Comparison of ENCODE assay signal across 9 cellular contexts in genomic region chr3:189276481-189277190, GRCh38.
DNase-seq lines count a peak whose midpoint lies in the region; ATAC-seq and TF ChIP-seq lines count a peak whose summit lies in the region.
"Had no signal": no experiment of that assay in that cellular context is flagged by ENCODE, and none has a peak within 500 bp of the region (broad histone marks: within the 10 kb centered on the region; RNA-seq: fewer than 3 reads in every experiment).

No MANE protein-coding gene starts in this region.

- H3K27ac ChIP-seq in brain microvascular endothelial cell, result no peak overlapping the region
- peak overlapping the region; percentile 50 for H3K27ac ChIP-seq in mesodermal cell (ENCODE audit: low read depth, low read length, severe bottlenecking)
- no peak overlapping the region for H3K27ac ChIP-seq in esophagus muscularis mucosa (replicated peaks in 1 of 4)

- H3K9me2 ChIP-seq in Loucy (replicated peaks; ENCODE audit: low read depth, low read length), result no peaks in the 10 kb centered on the region

- no CpG with 5 or more reads among the region's 5 CpGs for WGBS in mesodermal cell (ENCODE audit: insufficient coverage in 2 of 2), 2 experiments
- WGBS in esophagus muscularis mucosa, result 20% methylated on average over 5 of the region's 5 CpGs

- DNase-seq in COLO829 (ENCODE audit: low spot score) (peak; percentile 75), brain microvascular endothelial cell (peak; percentile 43), esophagus muscularis mucosa (ENCODE audit: extremely low spot score) (no peak)
- no peak for DNase-seq in stimulated activated CD4-positive, alpha-beta T cell treated with anti-CD3 and anti-CD28 coated beads, Interleukin-4, amount 100 ng/mL, for 4 hours
- no peak for DNase-seq in activated CD4-positive, alpha-beta T cell treated with anti-CD3 and anti-CD28 coated beads, Interleukin-2, amount 10 ng/mL, durations not matched to agents 24 days and 14 days
- DNase-seq: NCI-H1092 had no signal

- H3K4me2 ChIP-seq in Loucy (ENCODE audit: low read depth, low read length, poor library complexity, severe bottlenecking), result no peak overlapping the region

- ATAC-seq in HG03565 (IDR thresholded peaks at IDR 0.05; ENCODE audit: unreplicated experiment), result no peak

- H3K9me3 Mint-ChIP-seq in activated CD4-positive, alpha-beta T cell treated with anti-CD3 and anti-CD28 coated beads, Interleukin-2, amount 10 ng/mL, durations not matched to agents 24 days and 14 days, result peaks cover 20% of the 10 kb centered on the region

- no peak for TF ChIP-seq EP300 in esophagus muscularis mucosa (IDR thresholded peaks at IDR 0.05)

- H3F3A ChIP-seq in Loucy (ENCODE audit: low read depth), result no peaks in the 10 kb centered on the region

- TF ChIP-seq CTCF in Loucy (conservative IDR thresholded peaks at IDR 0.05; ENCODE audit: low read length), result no peak
- no peak for TF ChIP-seq CTCF in brain microvascular endothelial cell (IDR thresholded peaks at IDR 0.05; ENCODE audit: low read depth, low read length, missing control alignments)
- no peak for TF ChIP-seq CTCF in esophagus muscularis mucosa (IDR thresholded peaks at IDR 0.05)

- H3K4me3 Mint-ChIP-seq in activated CD4-positive, alpha-beta T cell treated with anti-CD3 and anti-CD28 coated beads, Interleukin-2, amount 10 ng/mL, durations not matched to agents 24 days and 14 days, result no peak overlapping the region

- peak overlapping the region; percentile 3 for H3K9ac ChIP-seq in Loucy (ENCODE audit: low read depth, low read length, poor library complexity, severe bottlenecking)

- H3K36me3 Mint-ChIP-seq in activated CD4-positive, alpha-beta T cell treated with anti-CD3 and anti-CD28 coated beads, Interleukin-2, amount 10 ng/mL, durations not matched to agents 24 days and 14 days (ENCODE audit: low read depth), result peaks cover 2% of the 10 kb centered on the region

- H3K4me1 ChIP-seq in Loucy (ENCODE audit: insufficient read depth, low read length, poor library complexity, severe bottlenecking) (peaks cover 47% of the 10 kb centered on the region), mesodermal cell (ENCODE audit: control insufficient read depth, insufficient read depth, low read length, poor library complexity, severe bottlenecking) (peaks cover 8% of the 10 kb centered on the region), esophagus muscularis mucosa (peaks cover 0 to 13% (median 12%) of the 10 kb centered on the region in 4 donors)

- H2AFZ ChIP-seq in Loucy (ENCODE audit: low read length), result peak overlapping the region; percentile 53

- H3K27me3 ChIP-seq in Loucy (ENCODE audit: insufficient read depth, low read length, poor library complexity, severe bottlenecking) (no peaks in the 10 kb centered on the region), brain microvascular endothelial cell (replicated peaks) (no peaks in the 10 kb centered on the region), esophagus muscularis mucosa (no peaks in the 10 kb centered on the region)

- H4K20me1 ChIP-seq in Loucy (ENCODE audit: insufficient read depth, low read length, poor library complexity, severe bottlenecking), result no peaks in the 10 kb centered on the region

- in situ Hi-C loops in brain microvascular endothelial cell (cut with HindIII; ENCODE audit: low pct_ligation_motif_present, low sequenced_read_pairs), result no loop called here

- intact Hi-C loops in esophagus muscularis mucosa (cut with DNase I), result no loop called here
- intact Hi-C loops in activated CD4-positive, alpha-beta T cell treated with anti-CD3 and anti-CD28 coated beads, Interleukin-2, amount 10 ng/mL, durations not matched to agents 24 days and 14 days (cut with micrococcal nuclease), result loop anchor here (10.0 kb wide), 2 partner anchors 118 to 288 kb away; no protein-coding TSS in a partner anchor

- H3K9me3 ChIP-seq in Loucy (ENCODE audit: insufficient read depth, low read depth, low read length), result no peaks in the 10 kb centered on the region
- no peaks in the 10 kb centered on the region for H3K9me3 ChIP-seq in mesodermal cell (ENCODE audit: control insufficient read depth, low read length)
- H3K9me3 ChIP-seq in esophagus muscularis mucosa, result no peaks in the 10 kb centered on the region

- no peaks in the 10 kb centered on the region for H3K79me2 ChIP-seq in Loucy (ENCODE audit: insufficient read depth, low read length)

- no peaks in the 10 kb centered on the region for H3K27me3 Mint-ChIP-seq in activated CD4-positive, alpha-beta T cell treated with anti-CD3 and anti-CD28 coated beads, Interleukin-2, amount 10 ng/mL, durations not matched to agents 24 days and 14 days

- H3K27ac Mint-ChIP-seq in activated CD4-positive, alpha-beta T cell treated with anti-CD3 and anti-CD28 coated beads, Interleukin-2, amount 10 ng/mL, durations not matched to agents 24 days and 14 days, result no peak overlapping the region

- H3K4me3 ChIP-seq in Loucy (ENCODE audit: low read length, poor library complexity, severe bottlenecking) (no peak overlapping the region), brain microvascular endothelial cell (ENCODE audit: low read depth, low read length) (no peak overlapping the region), mesodermal cell (ENCODE audit: extremely low read depth, insufficient read depth, low read length, poor library complexity, severe bottlenecking) (no peak overlapping the region), esophagus muscularis mucosa (no peak overlapping the region)

- TF ChIP-seq POLR2A in esophagus muscularis mucosa (IDR thresholded peaks at IDR 0.05; ENCODE audit: low read depth), result no peak

- peaks cover 37% of the 10 kb centered on the region for H3K4me1 Mint-ChIP-seq in activated CD4-positive, alpha-beta T cell treated with anti-CD3 and anti-CD28 coated beads, Interleukin-2, amount 10 ng/mL, durations not matched to agents 24 days and 14 days

- no peaks in the 10 kb centered on the region for H3K36me3 ChIP-seq in Loucy (ENCODE audit: insufficient read depth, low read length)
- no peaks in the 10 kb centered on the region for H3K36me3 ChIP-seq in brain microvascular endothelial cell (replicated peaks)
- H3K36me3 ChIP-seq in mesodermal cell (ENCODE audit: control insufficient read depth, insufficient read depth, low read length), result no peaks in the 10 kb centered on the region
- no peaks in the 10 kb centered on the region for H3K36me3 ChIP-seq in esophagus muscularis mucosa

Comparison
In these comparisons a context has a peak if more than half of its experiments do, and no peak if none do; other contexts are left out.
1. DNase-seq: peak in COLO829 (single experiment) and brain microvascular endothelial cell (single experiment); none in stimulated activated CD4-positive, alpha-beta T cell treated with anti-CD3 and anti-CD28 coated beads, Interleukin-4, amount 100 ng/mL, for 4 hours (0 of 2), esophagus muscularis mucosa (single experiment) and activated CD4-positive, alpha-beta T cell treated with anti-CD3 and anti-CD28 coated beads, Interleukin-2, amount 10 ng/mL, durations not matched to agents 24 days and 14 days (single experiment).